Comparison of ENCODE assay signal across 8 cellular contexts in the genomic region with DNA sequence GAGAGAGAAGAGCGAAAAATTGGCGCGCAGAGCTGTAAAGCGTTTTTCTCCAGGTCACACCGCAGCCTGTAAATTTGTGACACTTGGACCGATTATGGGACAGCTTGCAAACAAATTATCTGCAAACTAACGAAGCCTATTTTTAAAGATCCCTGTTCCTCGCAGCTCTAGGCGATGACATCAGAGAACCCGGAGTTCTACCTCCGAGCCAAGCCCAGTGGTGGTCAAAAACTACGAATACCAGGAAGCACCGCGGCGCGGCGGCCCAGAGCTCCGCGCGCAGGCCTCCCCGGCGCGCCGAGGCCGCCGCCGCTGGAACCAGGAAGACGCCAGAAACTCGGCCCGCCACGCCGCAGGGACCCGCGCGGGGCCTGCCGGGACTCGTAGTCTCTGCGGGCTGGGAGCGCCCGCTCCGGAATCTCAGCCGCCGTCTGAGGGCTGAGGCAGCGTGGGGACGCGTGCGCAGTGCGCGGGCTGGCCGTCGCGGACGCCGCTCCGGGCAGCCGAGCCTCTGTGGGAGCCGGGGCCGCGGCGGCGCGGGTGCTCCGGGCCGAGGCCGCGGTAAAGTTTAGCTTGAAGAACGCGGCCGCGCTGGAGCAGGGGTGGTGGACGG. TPM values are rescaled to one million over a fixed set of nuclear protein-coding genes. Genes with fewer than 3 reads are reported as not detected.
DNase-seq lines count a peak whose midpoint lies in the region; ATAC-seq, FAIRE-seq and TF ChIP-seq lines count a peak whose summit lies in the region.

A gene (plus strand): TSS at position 463 of the 613 bp plus-strand sequence. CDS start 18,493 bp downstream, outside the sequence.

- H3K27ac Mint-ChIP-seq in chondrocyte (ENCODE audit: unreplicated experiment): peak within 1 kb of the TSS; percentile 97

- dilution Hi-C loops in keratinocyte (cut with MboI; ENCODE audit: extremely low pct_ligation_motif_present, low sequenced_read_pairs): no loop called here

- H3K9me1 ChIP-seq in keratinocyte (ENCODE audit: control insufficient read depth, extremely low read depth, insufficient read depth, low read length): no peaks in the 10 kb centered on the region

- H3K79me2 ChIP-seq in ACC112 (ENCODE audit: control insufficient read depth, insufficient read depth, low read length, unreplicated experiment): peaks cover 28% of the 10 kb centered on the region
- peaks cover 38% of the 10 kb centered on the region for H3K79me2 ChIP-seq in keratinocyte (ENCODE audit: control insufficient read depth, insufficient read depth, low read length)

- H3K4me3 ChIP-seq in ACC112 (ENCODE audit: low read depth, low read length): peak within 1 kb of the TSS; percentile 99
- peak within 1 kb of the TSS; percentile 78 to 95 (median 91) for H3K4me3 ChIP-seq in keratinocyte (ENCODE audit: control insufficient read depth in 2 of 3, extremely low read depth in 1 of 3, insufficient read depth in 2 of 3, low read depth in 1 of 3, low read length in 3 of 3)

- peak; percentile 80 for FAIRE-seq in keratinocyte (lab: Jason Lieb, UNC)

- H3K27ac ChIP-seq in ACC112 (ENCODE audit: low read depth, low read length): peak within 1 kb of the TSS; percentile 66; the same call in 1 of the 2 replicates
- peak within 1 kb of the TSS; percentile 95 for H3K27ac ChIP-seq in keratinocyte (ENCODE audit: control insufficient read depth, insufficient read depth, low read length)

- H3K27me3 Mint-ChIP-seq in chondrocyte (ENCODE audit: low read depth): no peaks in the 10 kb centered on the region

- no peaks in the 10 kb centered on the region for H3K36me3 ChIP-seq in ACC112 (ENCODE audit: insufficient read depth, low read length)
- H3K36me3 ChIP-seq in keratinocyte (ENCODE audit: control insufficient read depth in 2 of 2, extremely low read depth in 1 of 2, insufficient read depth in 2 of 2, low read length in 2 of 2): no peaks in the 10 kb centered on the region

- no peak for TF ChIP-seq CTCF in chondrocyte (IDR thresholded peaks at IDR 0.05)
- no peak for TF ChIP-seq CTCF in keratinocyte (optimal IDR thresholded peaks at IDR 0.05 in 1 of 3, IDR thresholded peaks at IDR 0.05 in 1 of 3, conservative IDR thresholded peaks at IDR 0.05 in 1 of 3; ENCODE audit: extremely low read depth in 1 of 3, insufficient read depth in 2 of 3, low read length in 3 of 3)

- no peaks in the 10 kb centered on the region for H3K9me3 Mint-ChIP-seq in chondrocyte (ENCODE audit: low read depth)

- H3K4me2 ChIP-seq in keratinocyte (ENCODE audit: control insufficient read depth, extremely low read depth, insufficient read depth, low read depth, low read length): peak within 1 kb of the TSS; percentile 97

- no peaks in the 10 kb centered on the region for H4K20me1 ChIP-seq in keratinocyte (ENCODE audit: control insufficient read depth, extremely low read depth, insufficient read depth, low read length)

- peak within 1 kb of the TSS; percentile 94 for H2AFZ ChIP-seq in ACC112 (ENCODE audit: low read length, unreplicated experiment)
- peak within 1 kb of the TSS; percentile 80 for H2AFZ ChIP-seq in keratinocyte (ENCODE audit: control insufficient read depth, low read length)

- H3K36me3 Mint-ChIP-seq in chondrocyte (ENCODE audit: low read depth): peaks cover 2% of the 10 kb centered on the region

- no peaks in the 10 kb centered on the region for H3K27me3 ChIP-seq in ACC112 (ENCODE audit: insufficient read depth, low read length)
- no peaks in the 10 kb centered on the region for H3K27me3 ChIP-seq in keratinocyte (ENCODE audit: control insufficient read depth, extremely low read depth, insufficient read depth, low read length)

- peak within 1 kb of the TSS; percentile 95 for H3K9ac ChIP-seq in keratinocyte (ENCODE audit: control insufficient read depth, extremely low read depth, insufficient read depth, low read length)

- peak within 1 kb of the TSS; percentile 94 for H3K4me3 Mint-ChIP-seq in chondrocyte (ENCODE audit: unreplicated experiment)

- H3K4me1 Mint-ChIP-seq in chondrocyte (ENCODE audit: low read depth): peaks cover 47% of the 10 kb centered on the region

- DNase-seq in NCI-H2227 treated with DMSO at 0.1 percent for 48 hours (lab: John Stamatoyannopoulos, UW) (peak; percentile 89), chondrocyte (ENCODE audit: low spot score) (peak; percentile 98), keratinocyte (ENCODE audit: low read depth, low spot score) (peak; percentile 42)
- peak; percentile 91 for DNase-seq in activated CD4-positive, alpha-beta T cell treated with anti-CD3 and anti-CD28 coated beads for 4 hours
- peak; percentile 91 for DNase-seq in stimulated activated CD4-positive, alpha-beta T cell treated with anti-CD3 and anti-CD28 coated beads, Interleukin-12 subunit alpha, Interleukin-12 subunit beta, amount 100 ng/mL, for 4 hours

- ATAC-seq in GM18873 (IDR thresholded peaks at IDR 0.05; ENCODE audit: low FRiP score, unreplicated experiment) (peak; percentile 57), HG03159 (IDR thresholded peaks at IDR 0.05; ENCODE audit: unreplicated experiment) (peak; percentile 96)

- no peaks in the 10 kb centered on the region for H3K9me3 ChIP-seq in keratinocyte (ENCODE audit: control insufficient read depth, low read depth, low read length)

- H3K4me1 ChIP-seq in ACC112 (ENCODE audit: control insufficient read depth, insufficient read depth, low read length, unreplicated experiment) (peaks cover 3% of the 10 kb centered on the region), keratinocyte (ENCODE audit: control insufficient read depth, extremely low read depth, insufficient read depth, low read length) (peaks cover 21% of the 10 kb centered on the region)

RNA-seq across cellular contexts. Expression of the gene that starts here (rescaled TPM):
- 63.7 to 69.8 TPM (median 64.5 TPM) in 3 replicates for total RNA-seq in chondrocyte
- 52.8 to 66.7 TPM (median 55.8 TPM) in 3 replicates for polyA plus RNA-seq in keratinocyte
- 39.8 TPM for polyA plus RNA-seq in keratinocyte (2011; ENCODE audit: low read depth)
- polyA plus RNA-seq in keratinocyte (2011; cell fraction: cytosol; rRNA removed): 46.8 and 78.7 TPM in 2 replicates
- polyA plus RNA-seq in keratinocyte (2011; cell fraction: nucleus; rRNA removed): 46.9 and 63.2 TPM in 2 replicates
- polyA plus RNA-seq in keratinocyte (2012; ENCODE audit: low replicate concordance): 40.4 and 50.6 TPM in 2 replicates
- 10.3 to 99.6 TPM (median 53.0 TPM) in 3 replicates for polyA minus RNA-seq in keratinocyte
- 47.4 TPM for polyA minus RNA-seq in keratinocyte (2011; cell fraction: cytosol; rRNA and poly(A)+ RNA removed)
- polyA minus RNA-seq in keratinocyte (2011; cell fraction: nucleus; rRNA and poly(A)+ RNA removed): 28.8 and 63.1 TPM in 2 replicates

Comparison
In these comparisons a context has a peak if more than half of its experiments do, and no peak if none do; other contexts are left out.
1. Peak in every context shown above with its lines: DNase-seq, ATAC-seq, H3K4me3 ChIP-seq and H3K27ac ChIP-seq.
2. DNase-seq: peak in every context shown above with its lines; median percentile 98 in chondrocyte; 91 in activated CD4-positive, alpha-beta T cell treated with anti-CD3 and anti-CD28 coated beads for 4 hours; 91 in stimulated activated CD4-positive, alpha-beta T cell treated with anti-CD3 and anti-CD28 coated beads, Interleukin-12 subunit alpha, Interleukin-12 subunit beta, amount 100 ng/mL, for 4 hours; 89 in NCI-H2227 treated with DMSO at 0.1 percent for 48 hours; 42 in keratinocyte.